ENCODE assay signal across 8 cellular contexts in the genomic region with DNA sequence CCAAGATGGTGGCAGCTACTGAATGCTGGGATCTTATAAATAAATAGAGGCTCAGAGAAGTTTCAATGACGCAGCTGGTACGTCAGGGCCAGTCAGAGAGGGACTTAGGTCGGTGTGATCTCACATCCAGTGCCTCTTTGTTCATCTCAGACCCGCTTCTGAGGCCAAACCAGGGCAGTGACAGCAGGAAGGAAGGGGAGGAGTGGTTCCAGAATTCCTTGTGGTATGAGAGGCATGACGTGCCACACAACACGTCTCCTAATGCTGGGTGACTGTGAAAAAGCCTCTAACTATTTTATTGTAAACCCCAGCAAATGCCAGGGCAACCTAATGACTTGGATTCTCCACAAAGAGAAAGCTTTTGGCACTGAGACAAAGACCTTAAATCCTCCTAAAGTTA.
DNase-seq lines count a peak whose midpoint lies in the region; ATAC-seq and TF ChIP-seq lines count a peak whose summit lies in the region.

No MANE protein-coding gene starts in this region.

- no peak overlapping the region for H2AFZ ChIP-seq in ACC112 (ENCODE audit: low read length, unreplicated experiment)

- no peak for TF ChIP-seq POLR2A in vagina (IDR thresholded peaks at IDR 0.05)

- peaks cover 29% of the 10 kb centered on the region for H3K4me1 ChIP-seq in ACC112 (ENCODE audit: control insufficient read depth, insufficient read depth, low read length, unreplicated experiment)
- H3K4me1 ChIP-seq in vagina: peaks cover 28% of the 10 kb centered on the region

- intact Hi-C loops in vagina (cut with DNase I): no loop called here

- H3K4me3 ChIP-seq in ACC112 (ENCODE audit: low read depth, low read length) (peak overlapping the region; percentile 38; the same call in 1 of the 2 replicates), vagina (no peak overlapping the region)

- H3K79me2 ChIP-seq in ACC112 (ENCODE audit: control insufficient read depth, insufficient read depth, low read length, unreplicated experiment): no peaks in the 10 kb centered on the region

- no peaks in the 10 kb centered on the region for H3K27me3 ChIP-seq in ACC112 (ENCODE audit: insufficient read depth, low read length)
- H3K27me3 ChIP-seq in vagina: no peaks in the 10 kb centered on the region

- H3K9me3 ChIP-seq in vagina: no peaks in the 10 kb centered on the region

- no peaks in the 10 kb centered on the region for H3K36me3 ChIP-seq in ACC112 (ENCODE audit: insufficient read depth, low read length)
- no peaks in the 10 kb centered on the region for H3K36me3 ChIP-seq in vagina

- DNase-seq in MV-4-11 (lab: John Stamatoyannopoulos, UW) (peak; percentile 26), dedifferentiated amniotic fluid mesenchymal stem cell (ENCODE audit: extremely low spot score) (peak; percentile 57), mucosa of gallbladder (ENCODE audit: low spot score) (peak; percentile 48), vagina (ENCODE audit: extremely low spot score in 2 of 2) (no peak), HuH-7 (ENCODE audit: low spot score) (no peak)

- ATAC-seq in HG03135 (IDR thresholded peaks at IDR 0.05; ENCODE audit: unreplicated experiment) (no peak), GM19324 (IDR thresholded peaks at IDR 0.05; ENCODE audit: low FRiP score, unreplicated experiment) (no peak)

- no peak for TF ChIP-seq CTCF in vagina (IDR thresholded peaks at IDR 0.05)

- H3K27ac ChIP-seq in ACC112 (ENCODE audit: low read depth, low read length): peak overlapping the region; percentile 99
- H3K27ac ChIP-seq in vagina: peak overlapping the region; percentile 60

Comparison
In these comparisons a context has a peak if more than half of its experiments do, and no peak if none do; other contexts are left out.
1. DNase-seq: peak in MV-4-11 (single experiment), dedifferentiated amniotic fluid mesenchymal stem cell (single experiment) and mucosa of gallbladder (single experiment); none in vagina (0 of 2) and HuH-7 (single experiment).